ENCODE assay signal across 13 cellular contexts in the genomic region with DNA sequence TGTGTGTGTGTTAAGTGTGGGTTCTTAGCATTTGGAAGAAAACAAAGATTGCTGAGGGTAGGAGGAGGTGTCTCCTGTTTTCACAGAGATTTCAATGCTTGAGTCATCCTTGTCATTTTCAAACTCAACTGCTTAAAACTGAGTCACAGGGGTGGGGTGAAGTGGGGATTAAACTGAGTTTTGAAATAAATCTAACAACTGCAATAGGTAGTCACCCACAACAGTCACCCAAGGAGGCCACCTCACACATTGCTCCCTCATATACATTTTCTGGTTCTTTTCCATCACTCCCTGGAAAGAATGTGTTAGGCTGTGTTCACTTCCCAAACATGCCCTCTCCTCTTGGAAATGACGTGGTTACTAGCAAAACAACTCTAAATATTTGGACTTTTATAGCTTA.
DNase-seq lines count a peak whose midpoint lies in the region; TF ChIP-seq lines count a peak whose summit lies in the region.
"Had no signal": no experiment of that assay in that cellular context is flagged by ENCODE, and none has a peak within 500 bp of the region (broad histone marks: within the 10 kb centered on the region; RNA-seq: fewer than 3 reads in every experiment).

No MANE protein-coding gene starts in this region.

- peaks cover 22% of the 10 kb centered on the region for H3K27me3 Mint-ChIP-seq in activated T-cell treated with anti-CD3 and anti-CD28 coated beads, Interleukin-2, amount 50 U/mL, for 24 hours
- H3K27me3 Mint-ChIP-seq in osteocyte (ENCODE audit: unreplicated experiment) = peaks cover 12% of the 10 kb centered on the region
- H3K27me3 Mint-ChIP-seq: activated naive CD8-positive, alpha-beta T cell treated with anti-CD3 and anti-CD28 coated beads, Interleukin-2, amount 10 ng/mL, durations not matched to agents 7 days and 5 days had no signal

- peaks cover 36% of the 10 kb centered on the region for H3K4me1 Mint-ChIP-seq in activated T-cell treated with anti-CD3 and anti-CD28 coated beads, Interleukin-2, amount 50 U/mL, for 24 hours (ENCODE audit: low read depth)
- no peaks in the 10 kb centered on the region for H3K4me1 Mint-ChIP-seq in osteocyte (ENCODE audit: unreplicated experiment)

- DNase-seq in activated T-cell treated with anti-CD3 and anti-CD28 coated beads for 24 hours (ENCODE audit: low read depth) (peak; percentile 33), M059J (ENCODE audit: low read depth) (peak; percentile 59), cardiac fibroblast (ENCODE audit: low read depth in 2 of 2) (peak; percentile 58 to 89), osteocyte (ENCODE audit: extremely low spot score, unreplicated experiment) (no peak), posterior vena cava (ENCODE audit: low spot score) (no peak), NCI-H1092 treated with DMSO at 0.1 percent for 48 hours (lab: John Stamatoyannopoulos, UW) (no peak)
- DNase-seq in activated T-cell treated with anti-CD3 and anti-CD28 coated beads, Interleukin-2, amount 50 U/mL, for 24 hours = no peak
- DNase-seq in stimulated activated CD4-positive, alpha-beta T cell treated with anti-CD3 and anti-CD28 coated beads, Interleukin-2, amount 100 ng/mL, for 24 hours = peak; percentile 26 to 32
- DNase-seq: activated naive CD8-positive, alpha-beta T cell treated with anti-CD3 and anti-CD28 coated beads, Interleukin-2, amount 10 ng/mL, durations not matched to agents 7 days and 5 days; immature natural killer cell; naive thymus-derived CD8-positive, alpha-beta T cell; NCI-H187 treated with DMSO at 0.1 percent for 48 hours had no signal

- no peaks in the 10 kb centered on the region for H3K9me3 Mint-ChIP-seq in activated T-cell treated with anti-CD3 and anti-CD28 coated beads, Interleukin-2, amount 50 U/mL, for 24 hours
- no peaks in the 10 kb centered on the region for H3K9me3 Mint-ChIP-seq in osteocyte (ENCODE audit: unreplicated experiment)
- H3K9me3 Mint-ChIP-seq: activated naive CD8-positive, alpha-beta T cell treated with anti-CD3 and anti-CD28 coated beads, Interleukin-2, amount 10 ng/mL, durations not matched to agents 7 days and 5 days; immature natural killer cell; naive thymus-derived CD8-positive, alpha-beta T cell had no signal

- TF ChIP-seq CTCF in cardiac fibroblast (IDR thresholded peaks at IDR 0.05; ENCODE audit: low read depth, low read length) = no peak
- TF ChIP-seq CTCF in osteocyte (IDR thresholded peaks at IDR 0.05) = no peak

- no peaks in the 10 kb centered on the region for H3K36me3 Mint-ChIP-seq in activated T-cell treated with anti-CD3 and anti-CD28 coated beads, Interleukin-2, amount 50 U/mL, for 24 hours (ENCODE audit: low read depth)
- no peaks in the 10 kb centered on the region for H3K36me3 Mint-ChIP-seq in osteocyte (ENCODE audit: unreplicated experiment)
- H3K36me3 Mint-ChIP-seq: activated naive CD8-positive, alpha-beta T cell treated with anti-CD3 and anti-CD28 coated beads, Interleukin-2, amount 10 ng/mL, durations not matched to agents 7 days and 5 days; naive thymus-derived CD8-positive, alpha-beta T cell had no signal

- intact Hi-C loops in posterior vena cava (cut with DNase I) = no loop called here

- H3K4me3 Mint-ChIP-seq in activated T-cell treated with anti-CD3 and anti-CD28 coated beads, Interleukin-2, amount 50 U/mL, for 24 hours = no peak overlapping the region
- no peak overlapping the region for H3K4me3 Mint-ChIP-seq in osteocyte (ENCODE audit: unreplicated experiment)
- H3K4me3 Mint-ChIP-seq: activated naive CD8-positive, alpha-beta T cell treated with anti-CD3 and anti-CD28 coated beads, Interleukin-2, amount 10 ng/mL, durations not matched to agents 7 days and 5 days; immature natural killer cell; naive thymus-derived CD8-positive, alpha-beta T cell had no signal

- no peak overlapping the region for H3K4me3 ChIP-seq in cardiac fibroblast (replicated peaks in 1 of 2; ENCODE audit: low read depth in 2 of 2, low read length in 2 of 2)
- H3K4me3 ChIP-seq: BLaER1 treated with 17β-estradiol and CSF1 and Interleukin-3, amounts not matched to agents 10 nM and 100 nM had no signal

- H3K27ac Mint-ChIP-seq in activated T-cell treated with anti-CD3 and anti-CD28 coated beads, Interleukin-2, amount 50 U/mL, for 24 hours = no peak overlapping the region
- no peak overlapping the region for H3K27ac Mint-ChIP-seq in osteocyte (ENCODE audit: unreplicated experiment)
- H3K27ac Mint-ChIP-seq: activated naive CD8-positive, alpha-beta T cell treated with anti-CD3 and anti-CD28 coated beads, Interleukin-2, amount 10 ng/mL, durations not matched to agents 7 days and 5 days; immature natural killer cell; naive thymus-derived CD8-positive, alpha-beta T cell had no signal

Comparison
In these comparisons a context has a peak if more than half of its experiments do, and no peak if none do; other contexts are left out.
1. DNase-seq: peak in activated T-cell treated with anti-CD3 and anti-CD28 coated beads for 24 hours (single experiment), M059J (single experiment), cardiac fibroblast (2 of 2) and stimulated activated CD4-positive, alpha-beta T cell treated with anti-CD3 and anti-CD28 coated beads, Interleukin-2, amount 100 ng/mL, for 24 hours (2 of 2); none in activated T-cell treated with anti-CD3 and anti-CD28 coated beads, Interleukin-2, amount 50 U/mL, for 24 hours (single experiment), osteocyte (single experiment), posterior vena cava (single experiment) and NCI-H1092 treated with DMSO at 0.1 percent for 48 hours (single experiment).